ENCODE assay signal across 35 cellular contexts in the genomic region with DNA sequence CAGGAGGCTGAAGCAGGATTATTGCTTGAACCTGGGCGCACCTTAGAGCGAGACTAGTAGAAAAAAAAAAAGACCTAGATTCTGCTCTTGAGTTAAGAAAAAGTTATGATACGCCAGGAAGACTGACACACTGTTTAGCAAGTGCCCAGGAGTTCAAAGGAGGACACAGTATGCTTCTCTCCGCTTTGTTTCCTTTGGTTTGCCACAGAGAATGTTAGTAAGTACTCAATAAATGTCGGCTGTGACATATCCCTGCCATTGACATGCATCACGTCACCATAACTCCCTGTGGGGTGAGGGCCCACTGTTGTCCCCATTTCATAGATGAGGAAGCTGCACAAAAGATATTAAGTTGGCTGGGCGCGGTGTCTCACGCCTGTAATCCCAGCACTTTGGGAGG.
"Had no signal": no experiment of that assay in that cellular context is flagged by ENCODE, and none has a peak within 500 bp of the region (broad histone marks: within the 10 kb centered on the region; RNA-seq: fewer than 3 reads in every experiment).

No MANE protein-coding gene starts in this region.

- ATAC-seq: activated CD4-positive, alpha-beta T cell treated with anti-CD3 and anti-CD28 coated beads for 36 hours; activated CD8-positive, alpha-beta memory T cell treated with anti-CD3 and anti-CD28 coated beads, Interleukin-2, amount 10 ng/mL, durations not matched to agents 7 days and 5 days; activated CD8-positive, alpha-beta T cell treated with anti-CD3 and anti-CD28 coated beads, Interleukin-2, amount 10 ng/mL, durations not matched to agents 7 days and 5 days; activated naive CD8-positive, alpha-beta T cell treated with anti-CD3 and anti-CD28 coated beads, Interleukin-2, amount 50 U/mL, for 24 hours; body of pancreas; gastrocnemius medialis; heart right ventricle; T-helper 17 cell had no signal

- H3K27ac Mint-ChIP-seq: activated CD4-positive, alpha-beta memory T cell treated with anti-CD3 and anti-CD28 coated beads for 36 hours; activated CD4-positive, alpha-beta T cell treated with anti-CD3 and anti-CD28 coated beads for 36 hours; activated CD4-positive, alpha-beta T cell treated with anti-CD3 and anti-CD28 coated beads, Interleukin-2, amount 10 ng/mL, durations not matched to agents 24 days and 14 days; activated CD8-positive, alpha-beta memory T cell treated with anti-CD3 and anti-CD28 coated beads, Interleukin-2, amount 10 ng/mL, durations not matched to agents 7 days and 5 days; activated CD8-positive, alpha-beta T cell treated with anti-CD3 and anti-CD28 coated beads, Interleukin-2, amount 10 ng/mL, durations not matched to agents 7 days and 5 days; activated naive CD4-positive, alpha-beta T cell treated with anti-CD3 and anti-CD28 coated beads for 36 hours; activated naive CD4-positive, alpha-beta T cell treated with anti-CD3 and anti-CD28 coated beads, Interleukin-2, amount 50 U/mL, for 24 hours; activated naive CD8-positive, alpha-beta T cell treated with anti-CD3 and anti-CD28 coated beads for 36 hours; activated naive CD8-positive, alpha-beta T cell treated with anti-CD3 and anti-CD28 coated beads, Interleukin-2, amount 50 U/mL, for 24 hours; activated T-helper 1 cell treated with anti-CD3 and anti-CD28 coated beads, Interleukin-12 subunit alpha, Interleukin-12 subunit beta, Interleukin-2, Interleukin-4 antibody, amounts not matched to agents 30 ng/mL and 10 ng/mL and 1 ng/mL, durations not matched to agents 14 hours and 24 hours and 36 hours; activated T-helper 2 cell treated with anti-CD3 and anti-CD28 coated beads, Interferon-gamma antibody, Interleukin-2, Interleukin-4, amounts not matched to agents 10 μg/mL and 5 μg/mL and 100 μg/mL, durations not matched to agents 14 hours and 24 hours and 36 hours; T-helper 17 cell; T-helper 2 cell treated with Interferon-gamma antibody and Interleukin-4, amounts not matched to agents 5 μg/mL and 100 μg/mL, for 36 hours had no signal

- H3K9me3 ChIP-seq: adrenal gland, body of pancreas, colonic mucosa, esophagus squamous epithelium, gastrocnemius medialis, heart right ventricle had no signal

- H3K4me3 ChIP-seq: adrenal gland, body of pancreas, colonic mucosa, esophagus squamous epithelium, gastrocnemius medialis, heart right ventricle had no signal

- H3K9me3 Mint-ChIP-seq: activated CD4-positive, alpha-beta memory T cell treated with anti-CD3 and anti-CD28 coated beads for 36 hours; activated CD4-positive, alpha-beta T cell treated with anti-CD3 and anti-CD28 coated beads, Interleukin-2, amount 10 ng/mL, durations not matched to agents 24 days and 14 days; activated naive CD4-positive, alpha-beta T cell treated with anti-CD3 and anti-CD28 coated beads for 36 hours; activated naive CD4-positive, alpha-beta T cell treated with anti-CD3 and anti-CD28 coated beads, Interleukin-2, amount 50 U/mL, for 24 hours; activated naive CD8-positive, alpha-beta T cell treated with anti-CD3 and anti-CD28 coated beads for 36 hours; activated naive CD8-positive, alpha-beta T cell treated with anti-CD3 and anti-CD28 coated beads, Interleukin-2, amount 50 U/mL, for 24 hours; activated T-helper 1 cell treated with anti-CD3 and anti-CD28 coated beads, Interleukin-12 subunit alpha, Interleukin-12 subunit beta, Interleukin-2, Interleukin-4 antibody, amounts not matched to agents 30 ng/mL and 10 ng/mL and 1 ng/mL, durations not matched to agents 14 hours and 24 hours and 36 hours; activated T-helper 2 cell treated with anti-CD3 and anti-CD28 coated beads, Interferon-gamma antibody, Interleukin-2, Interleukin-4, amounts not matched to agents 10 μg/mL and 5 μg/mL and 100 μg/mL, durations not matched to agents 14 hours and 24 hours and 36 hours; T-helper 2 cell treated with Interferon-gamma antibody and Interleukin-4, amounts not matched to agents 5 μg/mL and 100 μg/mL, for 36 hours had no signal

- H3K27me3 ChIP-seq: adrenal gland, body of pancreas had no signal

- DNase-seq: activated CD4-positive, alpha-beta memory T cell treated with anti-CD3 and anti-CD28 coated beads for 36 hours; activated CD4-positive, alpha-beta T cell treated with anti-CD3 and anti-CD28 coated beads for 36 hours; activated CD4-positive, alpha-beta T cell treated with anti-CD3 and anti-CD28 coated beads, Interleukin-2, amount 10 ng/mL, durations not matched to agents 24 days and 14 days; activated CD4-positive, CD25-positive, alpha-beta regulatory T cell; activated CD4-positive, CD25-positive, alpha-beta regulatory T cell treated with anti-CD3 and anti-CD28 coated beads, Interleukin-2, amount 50 U/mL, for 72 hours; activated CD8-positive, alpha-beta memory T cell treated with anti-CD3 and anti-CD28 coated beads, Interleukin-2, amount 10 ng/mL, durations not matched to agents 7 days and 5 days; activated CD8-positive, alpha-beta memory T cell treated with anti-CD3 and anti-CD28 coated beads, Interleukin-2, amount 50 U/mL, for 4 hours; activated CD8-positive, alpha-beta T cell treated with anti-CD3 and anti-CD28 coated beads, Interleukin-2, amount 10 ng/mL, durations not matched to agents 7 days and 5 days; activated effector memory CD4-positive, alpha-beta T cell treated with anti-CD3 and anti-CD28 coated beads, Interleukin-2, amount 50 U/mL, for 16 hours; activated naive CD4-positive, alpha-beta T cell treated with anti-CD3 and anti-CD28 coated beads for 36 hours; activated naive CD8-positive, alpha-beta T cell treated with anti-CD3 and anti-CD28 coated beads for 36 hours; activated naive CD8-positive, alpha-beta T cell treated with anti-CD3 and anti-CD28 coated beads, Interleukin-2, amount 50 U/mL, for 24 hours; activated T-cell treated with anti-CD3 and anti-CD28 coated beads, Interleukin-2, amount 50 U/mL, for 1 hour; activated T-cell treated with anti-CD3 and anti-CD28 coated beads, Interleukin-2, amount 50 U/mL, for 48 hours; amygdala; aorta; body of pancreas; caudate nucleus; cerebellar nuclear complex; colonic mucosa; effector CD8-positive, alpha-beta T cell; esophagus squamous epithelium; gastrocnemius medialis; heart right ventricle; T-helper 1 cell; T-helper 17 cell; T1000 had no signal

- H3K4me3 Mint-ChIP-seq: activated CD4-positive, alpha-beta memory T cell treated with anti-CD3 and anti-CD28 coated beads for 36 hours; activated CD4-positive, alpha-beta T cell treated with anti-CD3 and anti-CD28 coated beads for 36 hours; activated CD4-positive, alpha-beta T cell treated with anti-CD3 and anti-CD28 coated beads, Interleukin-2, amount 10 ng/mL, durations not matched to agents 24 days and 14 days; activated CD8-positive, alpha-beta memory T cell treated with anti-CD3 and anti-CD28 coated beads, Interleukin-2, amount 10 ng/mL, durations not matched to agents 7 days and 5 days; activated CD8-positive, alpha-beta T cell treated with anti-CD3 and anti-CD28 coated beads, Interleukin-2, amount 10 ng/mL, durations not matched to agents 7 days and 5 days; activated naive CD4-positive, alpha-beta T cell treated with anti-CD3 and anti-CD28 coated beads for 36 hours; activated naive CD4-positive, alpha-beta T cell treated with anti-CD3 and anti-CD28 coated beads, Interleukin-2, amount 50 U/mL, for 24 hours; activated naive CD8-positive, alpha-beta T cell treated with anti-CD3 and anti-CD28 coated beads for 36 hours; activated naive CD8-positive, alpha-beta T cell treated with anti-CD3 and anti-CD28 coated beads, Interleukin-2, amount 50 U/mL, for 24 hours; activated T-helper 1 cell treated with anti-CD3 and anti-CD28 coated beads, Interleukin-12 subunit alpha, Interleukin-12 subunit beta, Interleukin-2, Interleukin-4 antibody, amounts not matched to agents 30 ng/mL and 10 ng/mL and 1 ng/mL, durations not matched to agents 14 hours and 24 hours and 36 hours; T-helper 17 cell; T-helper 2 cell treated with Interferon-gamma antibody and Interleukin-4, amounts not matched to agents 5 μg/mL and 100 μg/mL, for 36 hours had no signal

- H3K27ac ChIP-seq: colonic mucosa, epithelial cell of prostate, gastrocnemius medialis, heart right ventricle had no signal

- H3K36me3 ChIP-seq: adrenal gland, colonic mucosa, esophagus squamous epithelium, gastrocnemius medialis, heart right ventricle had no signal

- H3K36me3 Mint-ChIP-seq: activated CD4-positive, alpha-beta memory T cell treated with anti-CD3 and anti-CD28 coated beads for 36 hours; activated CD8-positive, alpha-beta memory T cell treated with anti-CD3 and anti-CD28 coated beads, Interleukin-2, amount 10 ng/mL, durations not matched to agents 7 days and 5 days; activated naive CD4-positive, alpha-beta T cell treated with anti-CD3 and anti-CD28 coated beads, Interleukin-2, amount 50 U/mL, for 24 hours; activated naive CD8-positive, alpha-beta T cell treated with anti-CD3 and anti-CD28 coated beads for 36 hours had no signal

- FAIRE-seq: endometrium, endothelial cell of umbilical vein had no signal

- H3K4me1 ChIP-seq: colonic mucosa, gastrocnemius medialis had no signal
